12 cellular contexts compared by ENCODE assay signal in genomic region chr7:98287486-98287959, GRCh38. TPM values are rescaled to one million over a fixed set of nuclear protein-coding genes. Genes with fewer than 3 reads are reported as not detected.
A peak's percentile ranks its signal among the peaks of the same experiment; 100 is the strongest.
DNase-seq lines count a peak whose midpoint lies in the region; ATAC-seq, FAIRE-seq and TF ChIP-seq lines count a peak whose summit lies in the region.
"Had no signal": no experiment of that assay in that cellular context is flagged by ENCODE, and none has a peak within 500 bp of the region (broad histone marks: within the 10 kb centered on the region; RNA-seq: fewer than 3 reads in every experiment).

No MANE protein-coding gene starts in this region.

- H3K4me2 ChIP-seq in PC-3 (ENCODE audit: low read length): no peak overlapping the region
- no peak overlapping the region for H3K4me2 ChIP-seq in hepatocyte

- WGBS in hepatocyte (ENCODE audit: low lambda C conversion rate, missing lambda C conversion rate): 85% methylated on average over 13 of the region's 14 CpGs
- 29 to 69% (median 56%) methylated on average over 12 to 14 of the region's 14 CpGs for WGBS in small intestine, 3 donors

- peaks cover 7% of the 10 kb centered on the region for H4K20me1 ChIP-seq in PC-3 (ENCODE audit: low read length)
- peaks cover 92% of the 10 kb centered on the region for H4K20me1 ChIP-seq in hepatocyte (ENCODE audit: insufficient read depth, poor library complexity, severe bottlenecking)

- no peak overlapping the region for H3K9ac ChIP-seq in PC-3 (ENCODE audit: low read length)

- POLR2A ChIA-PET in PC-3 (lab: Charles Lee; ENCODE audit: unreplicated experiment): no interaction called here

- peaks cover 42% of the 10 kb centered on the region for H3K4me1 ChIP-seq in PC-3 (ENCODE audit: insufficient read depth, low read length)
- H3K4me1 ChIP-seq in hepatocyte (ENCODE audit: insufficient read depth): peaks cover 37% of the 10 kb centered on the region
- H3K4me1 ChIP-seq in small intestine (ENCODE audit: control insufficient read depth in 2 of 2, insufficient read depth in 1 of 2, low read depth in 1 of 2, low read length in 1 of 2): peaks cover 11 to 12% of the 10 kb centered on the region in 2 donors

- H3F3A ChIP-seq in PC-3 (ENCODE audit: low read length, unreplicated experiment): no peaks in the 10 kb centered on the region

- ATAC-seq in PC-3: no peak
- ATAC-seq in GM21786 (IDR thresholded peaks at IDR 0.05; ENCODE audit: unreplicated experiment): no peak

- H2AFZ ChIP-seq in PC-3 (ENCODE audit: low read length) (no peak overlapping the region), hepatocyte (no peak overlapping the region)

- H3K4me3 ChIP-seq in PC-3 (ENCODE audit: low read length) (no peak overlapping the region), hepatocyte (no peak overlapping the region), small intestine (ENCODE audit: low read depth in 1 of 2, low read length in 2 of 2) (no peak overlapping the region)

- TF ChIP-seq CTCF in PC-3 (conservative IDR thresholded peaks at IDR 0.05; ENCODE audit: low read depth, low read length) (no peak), hepatocyte (IDR thresholded peaks at IDR 0.05; ENCODE audit: poor library complexity) (no peak)

- H3K9me3 ChIP-seq in PC-3 (ENCODE audit: low read length): no peaks in the 10 kb centered on the region
- no peaks in the 10 kb centered on the region for H3K9me3 ChIP-seq in hepatocyte (ENCODE audit: low read depth)
- H3K9me3 ChIP-seq in small intestine (ENCODE audit: control insufficient read depth, low read depth): no peaks in the 10 kb centered on the region

- H3K9me2 ChIP-seq in PC-3 (replicated peaks; ENCODE audit: low read length) (no peaks in the 10 kb centered on the region), hepatocyte (replicated peaks; ENCODE audit: insufficient read depth) (no peaks in the 10 kb centered on the region)

- peak; percentile 91 for DNase-seq in HPDE6-E6E7 (ENCODE audit: extremely low spot score)
- no peak for DNase-seq in PC-3
- peak; percentile 77 for DNase-seq in hepatocyte (ENCODE audit: low spot score)
- DNase-seq in small intestine: peak; percentile 95
- DNase-seq in AML-193 (lab: John Stamatoyannopoulos, UW): no peak
- no peak for DNase-seq in SKM-1 treated with dmso at 0.1 percent for 144 hours (lab: John Stamatoyannopoulos, UW; ENCODE audit: unreplicated experiment)
- DNase-seq in GM19239 (ENCODE audit: insufficient read length, low spot score): no peak
- DNase-seq: activated naive CD4-positive, alpha-beta T cell treated with anti-CD3 and anti-CD28 coated beads for 36 hours; stimulated activated CD4-positive, alpha-beta T cell treated with anti-CD3 and anti-CD28 coated beads, Interleukin-4, amount 100 ng/mL, for 24 hours had no signal

- H3K79me2 ChIP-seq in PC-3 (ENCODE audit: low read length) (peaks cover 86% of the 10 kb centered on the region), hepatocyte (peaks cover 78% of the 10 kb centered on the region)

- BruUV-seq in PC-3 (replicated peaks; lab: Mats Ljungman, UMichigan): no TSS peak

- H3K27me3 ChIP-seq in PC-3 (ENCODE audit: low read length) (no peaks in the 10 kb centered on the region), hepatocyte (no peaks in the 10 kb centered on the region), small intestine (ENCODE audit: control insufficient read depth in 2 of 2, insufficient read depth in 2 of 2, low read length in 2 of 2) (no peaks in the 10 kb centered on the region)

- CTCF ChIA-PET in PC-3 (lab: Charles Lee): no interaction called here

- FAIRE-seq in small intestine (lab: Jason Lieb, UNC) (no peak), GM19239 (lab: Jason Lieb, UNC) (no peak)
- FAIRE-seq: G401.6, TTC549 had no signal

- peak overlapping the region; percentile 84; the same call in 1 of the 2 replicates for H3K27ac ChIP-seq in PC-3 (ENCODE audit: low read length)
- no peak overlapping the region for H3K27ac ChIP-seq in hepatocyte
- H3K27ac ChIP-seq in small intestine (ENCODE audit: low read depth in 1 of 2, low read length in 1 of 2): peak overlapping the region; percentile 6 to 43

- peaks cover 14% of the 10 kb centered on the region for H3K36me3 ChIP-seq in PC-3 (ENCODE audit: low read depth, low read length)
- H3K36me3 ChIP-seq in hepatocyte (replicated peaks; ENCODE audit: insufficient read depth, low read depth): no peaks in the 10 kb centered on the region
- H3K36me3 ChIP-seq in small intestine (ENCODE audit: control insufficient read depth in 2 of 2, insufficient read depth in 2 of 2, low read length in 2 of 2): peaks cover 6 to 14% of the 10 kb centered on the region in 2 donors

- intact Hi-C loops in PC-3 (cut with micrococcal nuclease): no loop called here

RNA-seq across cellular contexts. Expression of gene BRI3, which starts 6.0 kb away (rescaled TPM):
- 52.5 and 55.0 TPM in 2 replicates for total RNA-seq in PC-3 (2014; rRNA removed)
- total RNA-seq in hepatocyte: 71.5 and 84.0 TPM in 2 replicates
- 101 and 104 TPM in 2 replicates for polyA plus RNA-seq in hepatocyte
- 100 to 1,000 TPM; 186 to 384 (median 323) TPM for polyA plus RNA-seq in small intestine

RNA-seq across cellular contexts. Expression of gene TECPR1, which starts 35.5 kb away (rescaled TPM):
- total RNA-seq in PC-3 (2014; rRNA removed) (9.4 and 11.5 TPM in 2 replicates), hepatocyte (6.0 and 10.7 TPM in 2 replicates)
- polyA plus RNA-seq in hepatocyte (9.8 and 11.3 TPM in 2 replicates), small intestine (10 to 100 TPM in 2 of 3 donors, 1 to 10 TPM in 1; 9.2 to 20.6 (median 12.5) TPM)

Comparison
In these comparisons a context has a peak if more than half of its experiments do, and no peak if none do; other contexts are left out.
1. DNase-seq: peak in HPDE6-E6E7 (single experiment), hepatocyte (single experiment) and small intestine (single experiment); none in PC-3 (single experiment), AML-193 (0 of 2), SKM-1 treated with dmso at 0.1 percent for 144 hours (single experiment) and GM19239 (single experiment).